Comparison of ENCODE assay signal across 1 cellular context in the genomic region with DNA sequence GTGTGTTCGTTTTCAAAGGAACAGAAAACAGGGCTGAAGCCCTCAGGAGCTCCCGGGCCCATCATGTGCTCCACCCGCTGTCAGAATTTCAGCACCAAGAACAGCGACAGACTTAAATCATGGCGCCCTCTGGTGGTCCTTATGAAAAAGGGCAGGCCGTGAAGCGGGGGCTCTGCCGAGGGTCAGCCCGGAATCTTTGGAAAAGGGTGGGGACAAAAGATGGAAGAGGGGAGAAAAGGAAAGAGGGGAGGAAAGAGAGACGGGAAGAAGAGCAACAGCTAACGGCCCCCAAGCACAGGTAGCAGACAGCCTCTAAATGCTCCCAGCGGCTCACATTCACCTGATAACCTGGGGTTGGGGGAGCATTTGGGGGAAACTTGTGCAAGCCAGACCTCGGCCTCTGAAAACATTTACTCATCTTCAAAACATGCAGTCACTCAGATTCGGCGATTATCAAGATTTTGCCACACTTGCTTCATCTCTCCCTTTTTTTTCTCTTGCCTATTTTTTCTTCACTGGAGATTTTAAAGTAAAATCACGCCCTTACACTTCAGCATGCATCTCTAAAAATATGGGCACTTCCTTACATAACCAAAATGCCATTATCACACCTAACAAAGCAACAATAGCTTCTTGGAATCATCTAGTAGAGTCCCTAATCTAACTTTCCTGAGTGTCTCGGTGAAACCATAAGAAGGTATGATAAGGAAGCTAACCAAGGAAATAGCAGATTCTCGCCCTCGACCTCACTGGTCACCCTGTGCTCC.
TF ChIP-seq lines count a peak whose summit lies in the region.

No MANE protein-coding gene starts in this region.

TF ChIP-seq in endothelial cell of umbilical vein, 7 proteins besides CTCF, POLR2A, EP300 and RAD21:
- TF ChIP-seq JUN (IDR thresholded peaks at IDR 0.05; ENCODE audit: borderline replicate concordance, insufficient read depth, insufficient read length, low read depth) (no peak), EZH2 (IDR thresholded peaks at IDR 0.05; ENCODE audit: borderline replicate concordance, low read depth, low read length, severe bottlenecking) (no peak), GATA2 (IDR thresholded peaks at IDR 0.05; ENCODE audit: insufficient read depth, insufficient read length, low read depth, low read length) (no peak), FOS (IDR thresholded peaks at IDR 0.05; ENCODE audit: borderline replicate concordance, insufficient read depth, low read length) (no peak), POLR2AphosphoS5 (IDR thresholded peaks at IDR 0.05; ENCODE audit: insufficient read depth, low read depth, low read length) (no peak), MYC (IDR thresholded peaks at IDR 0.05; ENCODE audit: low read depth, low read length) (no peak)
- TF ChIP-seq, protein P1, sequence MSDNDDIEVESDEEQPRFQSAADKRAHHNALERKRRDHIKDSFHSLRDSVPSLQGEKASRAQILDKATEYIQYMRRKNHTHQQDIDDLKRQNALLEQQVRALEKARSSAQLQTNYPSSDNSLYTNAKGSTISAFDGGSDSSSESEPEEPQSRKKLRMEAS (IDR thresholded peaks at IDR 0.05; ENCODE audit: insufficient read depth, insufficient read length), result no peak
